9 cellular contexts compared by ENCODE assay signal in genomic region chr22:24772493-24773220, GRCh38. TPM values are rescaled to one million over a fixed set of nuclear protein-coding genes. Genes with fewer than 3 reads are reported as not detected.
DNase-seq lines count a peak whose midpoint lies in the region; ATAC-seq and TF ChIP-seq lines count a peak whose summit lies in the region.
"Had no signal": no experiment of that assay in that cellular context is flagged by ENCODE, and none has a peak within 500 bp of the region (broad histone marks: within the 10 kb centered on the region; RNA-seq: fewer than 3 reads in every experiment).

No MANE protein-coding gene starts in this region.

- DNase-seq in Ammon's horn (ENCODE audit: low spot score) (peak; percentile 24), HT1080 (ENCODE audit: low read depth) (peak; percentile 43), astrocyte of the cerebellum (ENCODE audit: low read depth) (peak; percentile 35), left colon (no peak), stomach (no peak), mucosa of gallbladder (ENCODE audit: low spot score) (no peak)
- DNase-seq in activated naive CD4-positive, alpha-beta T cell treated with anti-CD3 and anti-CD28 coated beads for 36 hours, result no peak
- DNase-seq: naive B cell had no signal

- no peaks in the 10 kb centered on the region for H3K9me3 Mint-ChIP-seq in activated naive CD4-positive, alpha-beta T cell treated with anti-CD3 and anti-CD28 coated beads for 36 hours
- H3K9me3 Mint-ChIP-seq: naive B cell had no signal

- H3K4me3 Mint-ChIP-seq in activated naive CD4-positive, alpha-beta T cell treated with anti-CD3 and anti-CD28 coated beads for 36 hours, result no peak overlapping the region
- H3K4me3 Mint-ChIP-seq: naive B cell had no signal

- in situ Hi-C loops in astrocyte of the cerebellum (cut with HindIII; ENCODE audit: low sequenced_read_pairs), result no loop called here

- CTCF ChIA-PET in activated naive CD4-positive, alpha-beta T cell treated with anti-CD3 and anti-CD28 coated beads for 36 hours (lab: Charles Lee), result interaction anchor here (0.5 to 1.3 kb wide), 5 partner anchors 14 to 112 kb away, joined by 3 to 6 read pairs (median 3); no protein-coding TSS in a partner anchor

- ATAC-seq in left colon, result peak; percentile 41
- ATAC-seq in GM21381 (IDR thresholded peaks at IDR 0.05; ENCODE audit: unreplicated experiment), result no peak

- WGBS in stomach, 5 donors, result 52 to 70% (median 62%) methylated on average over 6 to 7 of the region's 7 CpGs

- peaks cover 5% of the 10 kb centered on the region for H3K27me3 Mint-ChIP-seq in activated naive CD4-positive, alpha-beta T cell treated with anti-CD3 and anti-CD28 coated beads for 36 hours (ENCODE audit: low read depth)

- no peak overlapping the region for H3K27ac Mint-ChIP-seq in activated naive CD4-positive, alpha-beta T cell treated with anti-CD3 and anti-CD28 coated beads for 36 hours
- H3K27ac Mint-ChIP-seq: naive B cell had no signal

- no peaks in the 10 kb centered on the region for H3K36me3 ChIP-seq in stomach

- no peaks in the 10 kb centered on the region for H3K36me3 Mint-ChIP-seq in activated naive CD4-positive, alpha-beta T cell treated with anti-CD3 and anti-CD28 coated beads for 36 hours (ENCODE audit: low read depth)
- H3K36me3 Mint-ChIP-seq: naive B cell had no signal

- H3K27ac ChIP-seq in stomach, result no peak overlapping the region

- intact Hi-C loops in left colon (cut with DNase I, micrococcal nuclease) (no loop called here), stomach (cut with DNase I; ENCODE audit: low total_unique reads) (loop anchor here (5.0 kb wide), 1 partner anchor 75 kb away; no protein-coding TSS in a partner anchor)
- intact Hi-C loops in activated naive CD4-positive, alpha-beta T cell treated with anti-CD3 and anti-CD28 coated beads for 36 hours (cut with micrococcal nuclease), result no loop called here

- no peak for TF ChIP-seq EP300 in stomach (IDR thresholded peaks at IDR 0.05)

- no peaks in the 10 kb centered on the region for H3K4me1 ChIP-seq in stomach

- TF ChIP-seq CTCF in astrocyte of the cerebellum (IDR thresholded peaks at IDR 0.05; ENCODE audit: low read depth, low read length, missing control alignments) (peak; percentile 78), stomach (IDR thresholded peaks at IDR 0.05) (peak in 2 of 7 experiments; percentile 18)

- H3K9me3 ChIP-seq in stomach, result no peaks in the 10 kb centered on the region

- no peak for TF ChIP-seq POLR2A in stomach (IDR thresholded peaks at IDR 0.05)

- no peak overlapping the region for H3K4me3 ChIP-seq in astrocyte of the cerebellum (ENCODE audit: low read depth, low read length)
- H3K4me3 ChIP-seq in stomach, result no peak overlapping the region

- no peaks in the 10 kb centered on the region for H3K27me3 ChIP-seq in stomach

- no peaks in the 10 kb centered on the region for H3K4me1 Mint-ChIP-seq in activated naive CD4-positive, alpha-beta T cell treated with anti-CD3 and anti-CD28 coated beads for 36 hours (ENCODE audit: low read depth)
- H3K4me1 Mint-ChIP-seq: naive B cell had no signal

RNA-seq across cellular contexts. Expression of gene PIWIL3, which starts 1.9 kb away (rescaled TPM):
- total RNA-seq in HT1080 (2014; rRNA removed; shearing (Covaris generic)), result not detected in 2 replicates
- not detected in 2 replicates for polyA plus RNA-seq in HT1080 (2015; cell fraction: cytosol; rRNA removed)
- not detected in 2 replicates for polyA plus RNA-seq in HT1080 (2015; cell fraction: nucleus; rRNA removed)
- total RNA-seq in left colon (not detected), stomach (not detected), mucosa of gallbladder (not detected)
- not detected for total RNA-seq in activated naive CD4-positive, alpha-beta T cell treated with anti-CD3 and anti-CD28 coated beads for 36 hours
- polyA plus RNA-seq in stomach, result not detected

RNA-seq across cellular contexts. Expression of gene SGSM1, which starts 33.4 kb away (rescaled TPM):
- total RNA-seq in HT1080 (2014; rRNA removed; shearing (Covaris generic)), result not detected in 2 replicates
- not detected in 2 replicates for polyA plus RNA-seq in HT1080 (2015; cell fraction: cytosol; rRNA removed)
- not detected in 2 replicates for polyA plus RNA-seq in HT1080 (2015; cell fraction: nucleus; rRNA removed)
- 1 to 10 TPM; 2.1 to 4.1 TPM for total RNA-seq in left colon
- total RNA-seq in activated naive CD4-positive, alpha-beta T cell treated with anti-CD3 and anti-CD28 coated beads for 36 hours, result under 1 TPM; 0.12 to 0.17 TPM
- 1 to 10 TPM; 1.3 to 4.7 (median 4.0) TPM for total RNA-seq in stomach
- under 1 TPM; 0.68 to 0.80 (median 0.76) TPM for polyA plus RNA-seq in stomach
- 6.8 TPM for total RNA-seq in mucosa of gallbladder

Comparison
In these comparisons a context has a peak if more than half of its experiments do, and no peak if none do; other contexts are left out.
1. DNase-seq: peak in Ammon's horn (single experiment), HT1080 (single experiment) and astrocyte of the cerebellum (single experiment); none in left colon (0 of 2), activated naive CD4-positive, alpha-beta T cell treated with anti-CD3 and anti-CD28 coated beads for 36 hours (single experiment), stomach (single experiment) and mucosa of gallbladder (single experiment).